ENCODE assay signal across 9 cellular contexts in genomic region chrX:136694491-136695087, GRCh38. TPM values are rescaled to one million over a fixed set of nuclear protein-coding genes. Genes with fewer than 3 reads are reported as not detected.
DNase-seq lines count a peak whose midpoint lies in the region; ATAC-seq and TF ChIP-seq lines count a peak whose summit lies in the region.
"Had no signal": no experiment of that assay in that cellular context is flagged by ENCODE, and none has a peak within 500 bp of the region (broad histone marks: within the 10 kb centered on the region; RNA-seq: fewer than 3 reads in every experiment).

No MANE protein-coding gene starts in this region.

- no peaks in the 10 kb centered on the region for H3K79me2 ChIP-seq in KMS-11 (ENCODE audit: insufficient read depth, low read depth)

- DNase-seq in left cardiac atrium = no peak
- DNase-seq in Right ventricle myocardium superior = no peak
- DNase-seq in Peyer's patch = no peak
- DNase-seq in dermis microvascular lymphatic vessel endothelial cell (ENCODE audit: low read depth in 2 of 2) = peak; percentile 16 to 30
- peak; percentile 34 for DNase-seq in myocyte (ENCODE audit: low read depth)
- no peak for DNase-seq in activated effector memory CD4-positive, alpha-beta T cell treated with anti-CD3 and anti-CD28 coated beads, Interleukin-2, amount 50 U/mL, for 16 hours

- peak overlapping the region; percentile 29; the same call in 1 of the 2 replicates for H3K4me2 ChIP-seq in KMS-11

- TF ChIP-seq POLR2A in Peyer's patch (IDR thresholded peaks at IDR 0.05) = no peak

- H3K36me3 ChIP-seq in KMS-11 (ENCODE audit: insufficient read depth) = no peaks in the 10 kb centered on the region
- no peaks in the 10 kb centered on the region for H3K36me3 ChIP-seq in Peyer's patch

- intact Hi-C loops in left cardiac atrium (cut with DNase I) = no loop called here
- intact Hi-C loops in Right ventricle myocardium superior (cut with DNase I) = no loop called here

- ATAC-seq in left cardiac atrium = peak; percentile 35 to 71
- ATAC-seq in Right ventricle myocardium superior (ENCODE audit: poor library complexity) = no peak
- ATAC-seq in GM21717 (IDR thresholded peaks at IDR 0.05; ENCODE audit: unreplicated experiment) = peak; percentile 65

- H3K9me3 ChIP-seq in Peyer's patch = no peaks in the 10 kb centered on the region

- H3K4me1 ChIP-seq in KMS-11 (ENCODE audit: low read depth, poor library complexity, severe bottlenecking) (peaks cover 37% of the 10 kb centered on the region), Peyer's patch (no peaks in the 10 kb centered on the region)

- no peak overlapping the region for H3K27ac ChIP-seq in KMS-11
- H3K27ac ChIP-seq in Peyer's patch = peak overlapping the region in 2 of 4 donors; percentile 23 to 55
- H3K27ac ChIP-seq: HL-60 had no signal

- H3K27me3 ChIP-seq in KMS-11 (ENCODE audit: insufficient read depth, low read depth) (no peaks in the 10 kb centered on the region; the same call in 1 of the 2 replicates), Peyer's patch (no peaks in the 10 kb centered on the region)

- TF ChIP-seq CTCF in KMS-11 (conservative IDR thresholded peaks at IDR 0.05; ENCODE audit: low read depth, low read length) (peak; percentile 77), Peyer's patch (IDR thresholded peaks at IDR 0.05) (peak; percentile 44 to 70 (median 58))

- no peaks in the 10 kb centered on the region for H4K20me1 ChIP-seq in KMS-11 (ENCODE audit: insufficient read depth)

- H3K9ac ChIP-seq in KMS-11 = no peak overlapping the region

- H2AFZ ChIP-seq in KMS-11 (ENCODE audit: low read depth) = peak overlapping the region; percentile 54; the same call in 1 of the 2 replicates

- H3K4me3 ChIP-seq in KMS-11 (IDR thresholded peaks at IDR 0.05; ENCODE audit: insufficient read depth, low read depth, low read length) (no peak overlapping the region), Peyer's patch (no peak overlapping the region)

RNA-seq across cellular contexts. Expression of gene CD40LG, which starts 46.6 kb away (rescaled TPM):
- total RNA-seq in left cardiac atrium = under 1 TPM in 1 of 2 donors, not detected in 1; 0.41 TPM
- not detected for total RNA-seq in Right ventricle myocardium superior
- total RNA-seq in Peyer's patch = under 1 TPM in 1 of 4 donors, not detected in 3; 0.94 TPM
- total RNA-seq in dermis microvascular lymphatic vessel endothelial cell = not detected in 2 replicates
- not detected in 2 replicates for total RNA-seq in myocyte
- not detected for polyA plus RNA-seq in myocyte (2012)

Comparison
In these comparisons a context has a peak if more than half of its experiments do, and no peak if none do; other contexts are left out.
1. DNase-seq: peak in dermis microvascular lymphatic vessel endothelial cell (2 of 2) and myocyte (single experiment); none in left cardiac atrium (single experiment), Right ventricle myocardium superior (single experiment), Peyer's patch (0 of 3) and activated effector memory CD4-positive, alpha-beta T cell treated with anti-CD3 and anti-CD28 coated beads, Interleukin-2, amount 50 U/mL, for 16 hours (single experiment).